In the genomic region with DNA sequence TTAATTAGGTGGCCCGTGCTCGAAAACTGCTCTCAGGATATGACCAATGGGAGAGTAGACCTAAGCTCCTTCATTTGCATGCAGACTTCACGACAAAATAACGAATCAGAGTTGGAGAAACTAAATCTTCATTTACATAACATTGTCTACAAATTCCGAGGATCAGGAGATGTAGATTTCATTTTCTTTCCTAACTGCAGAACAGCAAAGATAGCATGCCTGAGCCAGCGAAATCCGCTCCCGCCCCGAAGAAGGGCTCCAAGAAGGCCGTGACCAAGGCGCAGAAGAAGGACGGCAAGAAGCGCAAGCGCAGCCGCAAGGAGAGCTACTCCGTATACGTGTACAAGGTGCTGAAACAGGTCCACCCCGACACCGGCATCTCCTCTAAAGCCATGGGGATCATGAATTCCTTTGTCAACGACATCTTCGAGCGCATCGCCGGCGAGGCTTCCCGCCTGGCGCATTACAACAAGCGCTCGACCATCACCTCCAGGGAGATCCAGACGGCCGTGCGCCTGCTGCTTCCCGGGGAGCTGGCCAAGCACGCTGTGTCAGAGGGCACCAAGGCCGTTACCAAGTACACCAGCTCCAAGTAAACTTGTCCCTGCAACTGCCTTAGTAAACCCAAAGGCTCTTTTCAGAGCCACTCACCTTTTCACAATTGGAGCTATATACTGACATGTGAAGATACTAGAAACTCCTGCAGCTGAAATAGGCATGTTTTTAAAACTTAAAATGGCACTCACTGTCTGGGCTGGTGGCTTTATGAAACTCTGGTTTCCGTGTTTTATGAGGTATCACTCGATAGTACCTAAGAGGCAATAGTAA, we compare ENCODE assay signal across 8 cellular contexts.
DNase-seq lines count a peak whose midpoint lies in the region; ATAC-seq and TF ChIP-seq lines count a peak whose summit lies in the region.

No MANE protein-coding gene starts in this region.

- DNase-seq in AG09309 (ENCODE audit: low read depth) (peak; percentile 66), Panc1 (ENCODE audit: low read depth, low spot score) (peak; percentile 93), amniotic stem cell (lab: John Stamatoyannopoulos, UW) (peak; percentile 27), Right ventricle myocardium inferior (ENCODE audit: missing footprints) (peak; percentile 77), occipital lobe (lab: John Stamatoyannopoulos, UW) (peak; percentile 71), NCI-H146 (lab: John Stamatoyannopoulos, UW) (no peak)

- TF ChIP-seq CTCF in AG09309 (IDR thresholded peaks at IDR 0.05; ENCODE audit: control insufficient read depth, insufficient read depth, low read depth, low read length, missing control alignments) (no peak), Panc1 (IDR thresholded peaks at IDR 0.05) (no peak)

- peaks cover 30% of the 10 kb centered on the region for H3K4me1 ChIP-seq in Panc1 (ENCODE audit: control insufficient read depth, insufficient read depth, low read length)

- H3K9me3 ChIP-seq in Panc1 (ENCODE audit: control insufficient read depth, insufficient read depth, low read depth, low read length), result no peaks in the 10 kb centered on the region

- CTCF ChIA-PET in Panc1 (lab: Charles Lee), result interaction anchor here (1.0 kb wide), 1 partner anchor 12 kb away, joined by 6 read pairs; no protein-coding TSS in a partner anchor

- H3K27me3 ChIP-seq in Panc1 (ENCODE audit: control insufficient read depth, insufficient read depth, low read length), result no peaks in the 10 kb centered on the region

- intact Hi-C loops in Panc1 (cut with micrococcal nuclease; ENCODE audit: unreplicated experiment), result loop anchor here (10.0 kb wide), 1 partner anchor 101 kb away; a partner anchor contains a TSS
- intact Hi-C loops in Right ventricle myocardium inferior (cut with DNase I), result no loop called here

- in situ Hi-C loops in Panc1 (cut with HindIII; ENCODE audit: low pct_unique_long_range_greater_than_20kb, low sequenced_read_pairs), result no loop called here

- H3K4me3 ChIP-seq in AG09309 (ENCODE audit: control insufficient read depth, low read depth, low read length), result peak overlapping the region; percentile 30
- H3K4me3 ChIP-seq in Panc1 (ENCODE audit: low read depth in 2 of 2, low read length in 2 of 2), result peak overlapping the region; percentile 51 to 66

- peak; percentile 45 for ATAC-seq in GM21390 (IDR thresholded peaks at IDR 0.05; ENCODE audit: unreplicated experiment)
- peak; percentile 86 for ATAC-seq in Panc1
- peak; percentile 93 for ATAC-seq in Right ventricle myocardium inferior
- ATAC-seq in HG02623 (IDR thresholded peaks at IDR 0.05; ENCODE audit: unreplicated experiment), result no peak

- BruUV-seq in Panc1 (replicated peaks; lab: Mats Ljungman, UMichigan), result TSS peak; percentile 100

- H3K36me3 ChIP-seq in Panc1 (ENCODE audit: control insufficient read depth, insufficient read depth, low read length), result no peaks in the 10 kb centered on the region

- POLR2A ChIA-PET in Panc1 (lab: Charles Lee), result interaction anchor here (0.6 to 2.1 kb wide), 7 partner anchors 15 to 963 kb away, joined by 3 to 18 read pairs (median 9); a partner anchor contains a TSS

- peak overlapping the region; percentile 95 for H3K27ac ChIP-seq in Panc1 (ENCODE audit: low read length)
